Comparison of ENCODE assay signal across 21 cellular contexts in the genomic region with DNA sequence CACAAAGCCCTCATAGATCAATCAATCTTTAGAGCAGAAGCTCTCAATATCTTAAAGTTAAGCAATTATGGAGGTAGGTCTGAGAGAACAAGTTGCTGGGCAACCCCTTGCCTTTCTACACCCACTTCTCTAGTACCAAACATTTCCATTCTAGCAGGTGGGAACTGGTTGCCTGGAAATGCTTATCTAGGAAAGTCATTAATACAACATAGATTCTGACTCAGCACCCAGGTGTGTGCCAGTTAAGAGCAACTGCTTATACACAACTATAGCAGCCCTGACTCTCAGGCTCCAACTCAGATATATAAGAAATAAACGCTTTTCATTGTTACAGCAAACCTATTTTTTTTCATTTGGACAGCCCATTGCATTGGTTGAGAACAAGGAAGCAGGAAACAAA.
DNase-seq lines count a peak whose midpoint lies in the region; ATAC-seq and TF ChIP-seq lines count a peak whose summit lies in the region.
"Had no signal": no experiment of that assay in that cellular context is flagged by ENCODE, and none has a peak within 500 bp of the region (broad histone marks: within the 10 kb centered on the region; RNA-seq: fewer than 3 reads in every experiment).

No MANE protein-coding gene starts in this region.

- TF ChIP-seq POLR2A in body of pancreas (IDR thresholded peaks at IDR 0.05): no peak
- TF ChIP-seq POLR2A in stomach (IDR thresholded peaks at IDR 0.05): no peak

- WGBS in body of pancreas, 2 donors: 48 to 54% methylated on average over 1 of the region's 1 CpG
- WGBS in stomach, 5 donors: 28 to 68% (median 39%) methylated on average over 1 of the region's 1 CpG

- H3K27me3 ChIP-seq in body of pancreas (no peaks in the 10 kb centered on the region), left lung (no peaks in the 10 kb centered on the region), stomach (no peaks in the 10 kb centered on the region)
- H3K27me3 ChIP-seq: adrenal gland, BLaER1, Peyer's patch, tibial artery had no signal

- H3K9me3 ChIP-seq in body of pancreas (no peaks in the 10 kb centered on the region), left lung (no peaks in the 10 kb centered on the region), stomach (no peaks in the 10 kb centered on the region)
- H3K9me3 ChIP-seq: adrenal gland, BLaER1, Peyer's patch, tibial artery had no signal

- TF ChIP-seq EP300 in stomach (IDR thresholded peaks at IDR 0.05): no peak

- DNase-seq in M059J (ENCODE audit: low read depth): peak; percentile 27
- DNase-seq in body of pancreas: peak in 3 of 4 donors; percentile 38 to 57 (median 45)
- no peak for DNase-seq in left lung
- peak; percentile 61 for DNase-seq in stomach
- no peak for DNase-seq in OCI-M2 (lab: John Stamatoyannopoulos, UW; ENCODE audit: unreplicated experiment)
- DNase-seq: activated CD8-positive, alpha-beta T cell treated with anti-CD3 and anti-CD28 coated beads, Interleukin-2, amount 10 ng/mL, durations not matched to agents 7 days and 5 days; activated naive CD4-positive, alpha-beta T cell treated with anti-CD3 and anti-CD28 coated beads, Interleukin-2, amount 10 ng/mL, durations not matched to agents 7 days and 5 days; adrenal gland; DMS153; hippocampal formation; NCI-H1105; NCI-H187; NCI-H526; Peyer's patch; stimulated activated CD4-positive, alpha-beta T cell treated with anti-CD3 and anti-CD28 coated beads, Interleukin-12 subunit alpha, Interleukin-12 subunit beta, amount 100 ng/mL, for 4 hours; stimulated activated CD4-positive, alpha-beta T cell treated with anti-CD3 and anti-CD28 coated beads, Interleukin-4, amount 100 ng/mL, for 1 hour; tibial artery had no signal

- TF ChIP-seq CTCF in body of pancreas (IDR thresholded peaks at IDR 0.05): no peak
- TF ChIP-seq CTCF in left lung (IDR thresholded peaks at IDR 0.05): no peak
- no peak for TF ChIP-seq CTCF in stomach (IDR thresholded peaks at IDR 0.05)

- H3K4me1 ChIP-seq in body of pancreas (no peaks in the 10 kb centered on the region), left lung (no peaks in the 10 kb centered on the region), stomach (no peaks in the 10 kb centered on the region)
- H3K4me1 ChIP-seq: adrenal gland, BLaER1, Peyer's patch, tibial artery had no signal

- H3K36me3 ChIP-seq in body of pancreas (replicated peaks in 1 of 2; ENCODE audit: insufficient read depth in 1 of 2, low read depth in 2 of 2) (no peaks in the 10 kb centered on the region), left lung (no peaks in the 10 kb centered on the region), stomach (no peaks in the 10 kb centered on the region)
- H3K36me3 ChIP-seq: adrenal gland, BLaER1, Peyer's patch, tibial artery had no signal

- no peak overlapping the region for H3K27ac ChIP-seq in body of pancreas
- H3K27ac ChIP-seq in left lung: no peak overlapping the region
- H3K27ac ChIP-seq in stomach: peak overlapping the region in 1 of 5 donors; percentile 61
- H3K27ac ChIP-seq: adrenal gland, BLaER1, Peyer's patch, tibial artery had no signal

- ATAC-seq in body of pancreas (peak; percentile 30), left lung (peak; percentile 69), GM18517 (IDR thresholded peaks at IDR 0.05; ENCODE audit: unreplicated experiment) (no peak), GM21723 (IDR thresholded peaks at IDR 0.05; ENCODE audit: unreplicated experiment) (no peak)
- ATAC-seq: activated CD8-positive, alpha-beta T cell treated with anti-CD3 and anti-CD28 coated beads, Interleukin-2, amount 10 ng/mL, durations not matched to agents 7 days and 5 days; sciatic nerve had no signal

- intact Hi-C loops in body of pancreas (cut with DNase I): no loop called here
- intact Hi-C loops in left lung (cut with DNase I): no loop called here
- intact Hi-C loops in stomach (cut with DNase I; ENCODE audit: low total_unique reads): no loop called here

- H3K4me3 ChIP-seq in body of pancreas (no peak overlapping the region), left lung (no peak overlapping the region), stomach (no peak overlapping the region)
- H3K4me3 ChIP-seq: adrenal gland, BLaER1, Peyer's patch, tibial artery had no signal

Comparison
In these comparisons a context has a peak if more than half of its experiments do, and no peak if none do; other contexts are left out.
1. DNase-seq: peak in M059J (single experiment), body of pancreas (3 of 4) and stomach (single experiment); none in left lung (0 of 2) and OCI-M2 (single experiment).
2. ATAC-seq: peak in body of pancreas (single experiment) and left lung (single experiment); none in GM18517 (single experiment) and GM21723 (single experiment).